Comparison of ENCODE assay signal across 16 cellular contexts in genomic region chr20:36333841-36334240, GRCh38. TPM values are rescaled to one million over a fixed set of nuclear protein-coding genes. Genes with fewer than 3 reads are reported as not detected.
DNase-seq lines count a peak whose midpoint lies in the region; ATAC-seq, FAIRE-seq and TF ChIP-seq lines count a peak whose summit lies in the region.
"Had no signal": no experiment of that assay in that cellular context is flagged by ENCODE, and none has a peak within 500 bp of the region (broad histone marks: within the 10 kb centered on the region; RNA-seq: fewer than 3 reads in every experiment).

No MANE protein-coding gene starts in this region.

- no peak overlapping the region for H2AFZ ChIP-seq in GM23338
- H2AFZ ChIP-seq: GM23248 had no signal

- H3K27ac ChIP-seq in GM23338 (ENCODE audit: low read depth) = no peak overlapping the region
- no peak overlapping the region for H3K27ac ChIP-seq in RWPE2 (ENCODE audit: poor library complexity, severe bottlenecking)
- H3K27ac ChIP-seq in kidney (ENCODE audit: low read depth in 2 of 2, low read length in 2 of 2) = no peak overlapping the region
- H3K27ac ChIP-seq in spleen = no peak overlapping the region
- H3K27ac ChIP-seq: GM23248 had no signal

- H3K4me1 ChIP-seq in GM23338 (ENCODE audit: insufficient read depth) (peaks cover 20% of the 10 kb centered on the region), RWPE2 (ENCODE audit: insufficient read depth, poor library complexity, severe bottlenecking) (peaks cover 6% of the 10 kb centered on the region), kidney (ENCODE audit: control insufficient read depth in 1 of 2, insufficient read depth in 1 of 2, low read depth in 1 of 2, low read length in 2 of 2) (no peaks in the 10 kb centered on the region), spleen (no peaks in the 10 kb centered on the region)

- H3K27ac Mint-ChIP-seq in GM23338 = no peak overlapping the region
- H3K27ac Mint-ChIP-seq: CD4-positive, alpha-beta T cell had no signal

- H3K27me3 Mint-ChIP-seq in GM23338 (ENCODE audit: insufficient read depth, low read depth, poor library complexity) = peaks cover 45% of the 10 kb centered on the region

- DNase-seq in GM23338 (ENCODE audit: low spot score) = no peak
- DNase-seq in RWPE2 (ENCODE audit: low spot score) = peak; percentile 76
- DNase-seq in kidney = peak; percentile 18
- DNase-seq in spleen = peak; percentile 37
- DNase-seq in AG08395 (ENCODE audit: low spot score) = no peak
- DNase-seq in NCI-H2196 treated with DMSO at 0.1 percent for 48 hours (lab: John Stamatoyannopoulos, UW; ENCODE audit: unreplicated experiment) = no peak
- no peak for DNase-seq in midbrain (lab: John Stamatoyannopoulos, UW)
- DNase-seq: BE2C; C1 segment of cervical spinal cord; Caco-2; CD4-positive, alpha-beta T cell; GM23248 had no signal

- no peaks in the 10 kb centered on the region for H3F3A ChIP-seq in GM23338 (replicated peaks; ENCODE audit: low read depth)

- ATAC-seq in GM23338 (no peak), RWPE2 (ENCODE audit: low read depth) (no peak)

- no peaks in the 10 kb centered on the region for H3K9me2 ChIP-seq in GM23338 (ENCODE audit: insufficient read depth)

- H3K4me3 Mint-ChIP-seq in GM23338 = no peak overlapping the region
- H3K4me3 Mint-ChIP-seq: CD4-positive, alpha-beta T cell had no signal

- no peaks in the 10 kb centered on the region for H3K9me3 Mint-ChIP-seq in GM23338
- H3K9me3 Mint-ChIP-seq: CD4-positive, alpha-beta T cell had no signal

- peak overlapping the region; percentile 69; the same call in 1 of the 2 replicates for H3K4me2 ChIP-seq in GM23338

- no peaks in the 10 kb centered on the region for H3K36me3 Mint-ChIP-seq in GM23338 (ENCODE audit: low read depth)

- H3K36me3 ChIP-seq in GM23338 (ENCODE audit: insufficient read depth) = no peaks in the 10 kb centered on the region
- no peaks in the 10 kb centered on the region for H3K36me3 ChIP-seq in RWPE2 (ENCODE audit: low read depth)
- no peaks in the 10 kb centered on the region for H3K36me3 ChIP-seq in kidney (ENCODE audit: control insufficient read depth in 1 of 2, insufficient read depth in 2 of 2, low read length in 2 of 2)
- H3K36me3 ChIP-seq in spleen = no peaks in the 10 kb centered on the region
- H3K36me3 ChIP-seq: BE2C had no signal

- peaks cover 7% of the 10 kb centered on the region; the same call in 1 of the 2 replicates for H4K20me1 ChIP-seq in GM23338 (replicated peaks; ENCODE audit: insufficient read depth)

- peaks cover 66% of the 10 kb centered on the region for H3K4me1 Mint-ChIP-seq in GM23338

- H3K9ac ChIP-seq in kidney (ENCODE audit: low read length in 2 of 2) = no peak overlapping the region
- H3K9ac ChIP-seq: GM23248 had no signal

- no peak for TF ChIP-seq POLR2A in spleen (IDR thresholded peaks at IDR 0.05)

- no peak for TF ChIP-seq CTCF in GM23338 (conservative IDR thresholded peaks at IDR 0.05; ENCODE audit: low read depth in 2 of 2)
- TF ChIP-seq CTCF in RWPE2 (IDR thresholded peaks at IDR 0.05; ENCODE audit: poor library complexity, severe bottlenecking) = no peak
- no peak for TF ChIP-seq CTCF in kidney (IDR thresholded peaks at IDR 0.05; ENCODE audit: borderline replicate concordance, extremely low read depth, insufficient read depth)
- TF ChIP-seq CTCF in spleen (IDR thresholded peaks at IDR 0.05 in 8 of 11, conservative IDR thresholded peaks at IDR 0.05 in 3 of 11) = no peak

- H3K79me2 ChIP-seq in GM23338 (replicated peaks; ENCODE audit: insufficient read depth) = no peaks in the 10 kb centered on the region

- H3K4me3 ChIP-seq in GM23338 (no peak overlapping the region), RWPE2 (ENCODE audit: severe bottlenecking) (no peak overlapping the region), kidney (ENCODE audit: low read length in 2 of 2) (no peak overlapping the region), spleen (no peak overlapping the region)
- H3K4me3 ChIP-seq: GM23248 had no signal

- peaks cover 30% of the 10 kb centered on the region for H3K27me3 ChIP-seq in GM23338 (ENCODE audit: insufficient read depth)
- H3K27me3 ChIP-seq in RWPE2 (ENCODE audit: insufficient read depth, poor library complexity, severe bottlenecking) = peaks cover 6% of the 10 kb centered on the region
- H3K27me3 ChIP-seq in spleen (replicated peaks in 1 of 7) = peaks cover 0 to 73% (median 6%) of the 10 kb centered on the region in 7 donors
- H3K27me3 ChIP-seq: BE2C had no signal

- 68 to 89% (median 81%) methylated on average over 3 to 5 of the region's 5 CpGs for WGBS in spleen, 5 donors

- FAIRE-seq in kidney (lab: Jason Lieb, UNC) = no peak
- FAIRE-seq: D721Med, G401.6, GM12891, GM19239 had no signal

- H3K9me3 ChIP-seq in RWPE2 (ENCODE audit: severe bottlenecking) (no peaks in the 10 kb centered on the region), kidney (ENCODE audit: control insufficient read depth in 1 of 2, low read length in 2 of 2) (no peaks in the 10 kb centered on the region), spleen (no peaks in the 10 kb centered on the region)
- H3K9me3 ChIP-seq: BE2C, Caco-2 had no signal

- intact Hi-C loops in kidney (cut with DNase I) = no loop called here
- intact Hi-C loops in spleen (cut with DNase I; ENCODE audit: low total_unique reads) = no loop called here

TF ChIP-seq in GM23338, 12 proteins besides CTCF, POLR2A, EP300 and RAD21:
- TF ChIP-seq STAT1 (IDR thresholded peaks at IDR 0.05; ENCODE audit: unreplicated experiment) = no peak

RNA-seq across cellular contexts. Expression of gene DLGAP4, which starts 27.7 kb away (rescaled TPM):
- total RNA-seq in GM23338 (2014; rRNA removed; shearing (Covaris generic)) = 34.9 and 46.1 TPM in 2 replicates
- polyA plus RNA-seq in GM23338 (2016; fragmentation: Nextera tagmentation; extraction: Ambion mirVana) (46.8 and 52.2 TPM in 2 replicates), kidney (ENCODE audit: insufficient read depth, low read depth, low replicate concordance) (19.6 TPM), spleen (10 to 100 TPM; 12.0 to 28.4 (median 23.7) TPM)
- total RNA-seq in kidney (62.4 TPM), spleen (10 to 100 TPM; 44.5 to 60.9 (median 47.7) TPM)

Comparison
In these comparisons a context has a peak if more than half of its experiments do, and no peak if none do; other contexts are left out.
1. DNase-seq: peak in RWPE2 (single experiment), kidney (single experiment) and spleen (single experiment); none in GM23338 (single experiment), AG08395 (single experiment), NCI-H2196 treated with DMSO at 0.1 percent for 48 hours (single experiment) and midbrain (single experiment).